In the genomic region with DNA sequence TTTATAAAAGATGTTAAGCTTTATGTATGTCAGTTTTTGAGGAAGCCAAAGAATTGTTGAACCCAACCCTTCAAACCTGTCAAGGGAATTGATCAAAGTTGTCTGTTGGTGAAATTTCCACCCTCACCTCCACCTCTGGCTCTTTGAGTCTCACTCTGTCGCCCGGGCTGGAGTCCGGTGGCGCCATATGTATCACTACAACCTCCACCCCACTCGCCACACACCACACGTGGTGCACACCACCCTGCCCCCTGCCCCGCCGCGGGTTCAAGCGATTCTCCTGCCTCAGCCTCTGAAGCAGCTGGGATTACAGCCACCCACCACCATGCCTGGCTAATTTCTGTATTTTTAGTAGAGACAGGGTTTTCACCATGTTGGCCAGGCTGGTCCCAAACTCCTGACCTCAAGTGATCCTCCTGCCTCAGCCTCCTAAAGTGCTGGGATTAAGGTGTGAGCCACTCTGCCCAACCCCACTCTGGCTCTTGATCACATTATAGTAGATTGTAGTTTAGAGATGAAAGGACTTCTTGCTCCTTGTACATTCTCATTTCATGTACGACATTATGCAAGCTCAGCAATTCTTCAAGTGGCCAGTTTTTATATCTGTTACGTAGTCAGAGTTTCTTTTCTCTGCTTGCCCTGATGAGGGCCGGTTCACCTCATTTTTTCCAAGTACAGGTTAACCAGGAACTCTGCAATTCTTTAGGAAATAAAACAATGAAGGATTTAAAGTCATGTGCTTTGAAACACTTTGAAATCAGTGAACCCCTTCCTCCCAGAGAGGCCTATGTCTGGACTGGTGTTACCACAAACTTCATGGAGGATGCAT, we compare ENCODE assay signal across 14 cellular contexts. TPM values are rescaled to one million over a fixed set of nuclear protein-coding genes. Genes with fewer than 3 reads are reported as not detected.
DNase-seq lines count a peak whose midpoint lies in the region; ATAC-seq, FAIRE-seq and TF ChIP-seq lines count a peak whose summit lies in the region.
"Had no signal": no experiment of that assay in that cellular context is flagged by ENCODE, and none has a peak within 500 bp of the region (broad histone marks: within the 10 kb centered on the region; RNA-seq: fewer than 3 reads in every experiment).

No MANE protein-coding gene starts in this region.

- no TSS peak for BruUV-seq in HepG2 (replicated peaks; lab: Mats Ljungman, UMichigan)

- TF ChIP-seq POLR2A in HepG2 (IDR thresholded peaks at IDR 0.05; ENCODE audit: insufficient read depth in 1 of 2, low read depth in 2 of 2, low read length in 2 of 2), result no peak
- no peak for TF ChIP-seq POLR2A in right lobe of liver (IDR thresholded peaks at IDR 0.05)

- H3K36me3 Mint-ChIP-seq in type B pancreatic cell, result peaks cover 38% of the 10 kb centered on the region
- H3K36me3 Mint-ChIP-seq: IgD-negative memory B cell had no signal

- no peak overlapping the region for H3K4me2 ChIP-seq in HepG2 (ENCODE audit: low read depth, low read length)

- TF ChIP-seq CTCF in HepG2 (CRISPR knock-in tag; IDR thresholded peaks at IDR 0.05) (no peak), right lobe of liver (IDR thresholded peaks at IDR 0.05) (no peak), fibroblast of villous mesenchyme (IDR thresholded peaks at IDR 0.05; ENCODE audit: insufficient read depth, low read depth, low read length) (no peak), type B pancreatic cell (conservative IDR thresholded peaks at IDR 0.05) (no peak)

- H2AFZ ChIP-seq in HepG2 (ENCODE audit: low read length), result no peak overlapping the region
- H2AFZ ChIP-seq: GM23248 had no signal

- H3K4me3 ChIP-seq in HepG2 (replicated peaks in 1 of 3; ENCODE audit: insufficient read depth in 1 of 3, low read depth in 2 of 3, low read length in 3 of 3) (no peak overlapping the region), right lobe of liver (no peak overlapping the region), HUES64 (ENCODE audit: low read length) (no peak overlapping the region), fibroblast of villous mesenchyme (ENCODE audit: low read depth, low read length) (no peak overlapping the region)
- H3K4me3 ChIP-seq: GM23248 had no signal

- H3K4me3 Mint-ChIP-seq in type B pancreatic cell, result peak overlapping the region; percentile 28
- H3K4me3 Mint-ChIP-seq: IgD-negative memory B cell had no signal

- H3K4me1 ChIP-seq in HepG2 (ENCODE audit: insufficient read depth, low read length), result peaks cover 30% of the 10 kb centered on the region
- H3K4me1 ChIP-seq in right lobe of liver, result peaks cover 0 to 33% (median 8%) of the 10 kb centered on the region in 4 donors
- H3K4me1 ChIP-seq in HUES64 (ENCODE audit: insufficient read depth, low read length), result peaks cover 66% of the 10 kb centered on the region

- H3K27me3 Mint-ChIP-seq in type B pancreatic cell, result peaks cover 13% of the 10 kb centered on the region

- TF ChIP-seq EP300 in HepG2 (IDR thresholded peaks at IDR 0.05; ENCODE audit: low read depth in 2 of 2, low read length in 2 of 2) (no peak), HepG2 (CRISPR knock-in tag; IDR thresholded peaks at IDR 0.05; ENCODE audit: borderline replicate concordance) (no peak)

- CTCF ChIA-PET in HepG2 (lab: Yijun Ruan, JAX; ENCODE audit: low intra/inter-chr PET ratio, low total read pairs), result no interaction called here

- POLR2A ChIA-PET in HepG2 (lab: Yijun Ruan, JAX), result no interaction called here

- in situ Hi-C loops in HepG2 (cut with HindIII; ENCODE audit: extremely low pct_ligation_motif_present, low pct_unique_long_range_greater_than_20kb), result no loop called here

- no peaks in the 10 kb centered on the region for H3K9me3 ChIP-seq in HepG2 (ENCODE audit: low read length)
- no peaks in the 10 kb centered on the region for H3K9me3 ChIP-seq in right lobe of liver
- no peaks in the 10 kb centered on the region for H3K9me3 ChIP-seq in HUES64 (ENCODE audit: insufficient read depth, low read depth, low read length)

- H3K9ac ChIP-seq in HepG2 (ENCODE audit: insufficient read depth, low read depth, low read length) (no peak overlapping the region), HUES64 (ENCODE audit: low read depth, low read length) (no peak overlapping the region)
- H3K9ac ChIP-seq: GM23248 had no signal

- intact Hi-C loops in HepG2 (cut with micrococcal nuclease; ENCODE audit: unreplicated experiment) (loop anchor here (10.0 kb wide), 1 partner anchor 50 kb away; no protein-coding TSS in a partner anchor), right lobe of liver (cut with DNase I) (no loop called here)

- peaks cover 28% of the 10 kb centered on the region for H3K79me2 ChIP-seq in HepG2 (ENCODE audit: insufficient read depth, low read length)

- DNase-seq in HepG2 (ENCODE audit: low spot score) (no peak), right lobe of liver (no peak), fibroblast of villous mesenchyme (ENCODE audit: low read depth) (peak; percentile 33), type B pancreatic cell (ENCODE audit: extremely low spot score, unreplicated experiment) (no peak), T1000 (lab: John Stamatoyannopoulos, UW) (no peak), Ammon's horn (ENCODE audit: low spot score) (no peak)
- DNase-seq: GDM1, GM23248, NCI-H146, NCI-H2081 treated with DMSO at 0.1 percent for 48 hours, NCI-H226 had no signal

- peaks cover 40% of the 10 kb centered on the region for H4K20me1 ChIP-seq in HepG2 (ENCODE audit: insufficient read depth, low read length)

- peaks cover 7 to 24% of the 10 kb centered on the region in 2 experiments for H3K36me3 ChIP-seq in HepG2 (replicated peaks in 1 of 2; ENCODE audit: control insufficient read depth in 1 of 2, insufficient read depth in 2 of 2, low read length in 2 of 2)
- peaks cover 0 to 11% (median 0%) of the 10 kb centered on the region in 4 donors for H3K36me3 ChIP-seq in right lobe of liver
- peaks cover 28% of the 10 kb centered on the region for H3K36me3 ChIP-seq in HUES64 (ENCODE audit: insufficient read depth, low read length)

- no peak for FAIRE-seq in HepG2 (lab: Jason Lieb, UNC)

- WGBS in HepG2 (ENCODE audit: low lambda C conversion rate), result 99% methylated on average over 13 of the region's 13 CpGs
- WGBS in right lobe of liver (ENCODE audit: insufficient coverage, low coverage, low lambda C conversion rate, missing lambda C conversion rate), result 92% methylated on average over 13 of the region's 13 CpGs
- 94% methylated on average over 13 of the region's 13 CpGs for WGBS in HUES64

- no peaks in the 10 kb centered on the region for H3K9me3 Mint-ChIP-seq in type B pancreatic cell

- no peak overlapping the region for H3K27ac ChIP-seq in HepG2 (ENCODE audit: extremely low read length, insufficient read depth, low read length)
- H3K27ac ChIP-seq in right lobe of liver, result no peak overlapping the region
- peak overlapping the region; percentile 45; the same call in 1 of the 2 replicates for H3K27ac ChIP-seq in HUES64 (ENCODE audit: low read depth, low read length)
- H3K27ac ChIP-seq: GM23248 had no signal

- H3K4me1 Mint-ChIP-seq in type B pancreatic cell (ENCODE audit: unreplicated experiment), result peaks cover 73% of the 10 kb centered on the region

- no peak for TF ChIP-seq RAD21 in HepG2 (CRISPR knock-in tag; IDR thresholded peaks at IDR 0.05)

- H3K27ac Mint-ChIP-seq in type B pancreatic cell, result peak overlapping the region; percentile 15
- H3K27ac Mint-ChIP-seq: IgD-negative memory B cell had no signal

- ATAC-seq in HepG2 (no peak), right lobe of liver (no peak), HG02870 (IDR thresholded peaks at IDR 0.05; ENCODE audit: unreplicated experiment) (no peak)

- H3K27me3 ChIP-seq in HepG2 (ENCODE audit: control insufficient read depth in 1 of 2, insufficient read depth in 2 of 2, low read length in 2 of 2) (no peaks in the 10 kb centered on the region; a peak in 1 of 5 replicates), right lobe of liver (no peaks in the 10 kb centered on the region), HUES64 (ENCODE audit: insufficient read depth, low read length) (peaks cover 6% of the 10 kb centered on the region; the same call in 1 of the 2 replicates)

TF ChIP-seq in HepG2, 621 proteins besides CTCF, POLR2A, EP300 and RAD21 (continues in another document):
- TF ChIP-seq AGO2 (optimal IDR thresholded peaks at IDR 0.05; ENCODE audit: low read depth, low read length) (peak; percentile 86), PAF1 (CRISPR knock-in tag; IDR thresholded peaks at IDR 0.05) (0 out of 2 replicates have a peak, but pooled peaks have one; percentile 55)

RNA-seq across cellular contexts. Expression of gene BAMBI, which starts 7.0 kb away (rescaled TPM):
- total RNA-seq in HepG2 (2016; rRNA removed; fragmentation: Illumina TruSeq; extraction: Trizol) (13.2 and 23.6 TPM in 2 replicates), right lobe of liver (10 to 100 TPM in 2 of 6 experiments, 1 to 10 TPM in 4; 2.4 to 22.4 (median 7.2) TPM), fibroblast of villous mesenchyme (25.9 and 62.8 TPM in 2 replicates), type B pancreatic cell (ENCODE audit: low replicate concordance) (36.9 and 57.3 TPM in 2 replicates)
- total RNA-seq in HepG2 (2016; cell fraction: cytosol; rRNA removed; fragmentation: Illumina TruSeq; extraction: Trizol; ENCODE audit: low read depth), result 5.9 and 7.5 TPM in 2 replicates
- total RNA-seq in HepG2 (2016; cell fraction: insoluble cytoplasmic fraction; rRNA removed; fragmentation: Illumina TruSeq; extraction: Trizol), result 13.9 and 23.0 TPM in 2 replicates
- 12.2 and 13.9 TPM in 2 replicates for total RNA-seq in HepG2 (2016; cell fraction: membrane; rRNA removed; fragmentation: Illumina TruSeq; extraction: Trizol)
- 26.5 and 27.4 TPM in 2 replicates for total RNA-seq in HepG2 (2016; cell fraction: nucleus; rRNA removed; fragmentation: Illumina TruSeq; extraction: Trizol)
- 12.0 and 12.9 TPM in 2 replicates for polyA plus RNA-seq in HepG2 (2011; rRNA removed)
- polyA plus RNA-seq in HepG2 (2011; cell fraction: cytosol; rRNA removed), result 11.4 and 12.6 TPM in 2 replicates
- polyA plus RNA-seq in HepG2 (2011; cell fraction: nucleus; rRNA removed), result 15.1 and 17.1 TPM in 2 replicates
- polyA plus RNA-seq in HepG2 (2012), result 14.8 and 39.0 TPM in 2 replicates
- polyA plus RNA-seq in HepG2 (2016; cell fraction: cytosol; fragmentation: Illumina TruSeq; extraction: Trizol; ENCODE audit: low read depth), result 3.1 and 4.6 TPM in 2 replicates
- polyA plus RNA-seq in HepG2 (2016; cell fraction: insoluble cytoplasmic fraction; fragmentation: Illumina TruSeq; extraction: Trizol; ENCODE audit: low read depth), result 11.2 and 12.5 TPM in 2 replicates
- 6.7 and 8.6 TPM in 2 replicates for polyA plus RNA-seq in HepG2 (2016; cell fraction: membrane; fragmentation: Illumina TruSeq; extraction: Trizol; ENCODE audit: low read depth)
- polyA plus RNA-seq in HepG2 (2016; cell fraction: nucleus; fragmentation: Illumina TruSeq; extraction: Trizol; ENCODE audit: insufficient read depth, low read depth), result 45.7 and 45.8 TPM in 2 replicates
- polyA minus RNA-seq in HepG2 (2011; rRNA and poly(A)+ RNA removed; ENCODE audit: low replicate concordance), result 2.5 and 6.7 TPM in 2 replicates
- 6.2 and 7.0 TPM in 2 replicates for polyA minus RNA-seq in HepG2 (2011; cell fraction: cytosol; rRNA and poly(A)+ RNA removed)
- 6.8 and 10.7 TPM in 2 replicates for polyA minus RNA-seq in HepG2 (2011; cell fraction: nucleus; rRNA and poly(A)+ RNA removed)
- polyA plus RNA-seq in HUES64 (2013, experiment 1 of 2), result 19.1 TPM
- polyA plus RNA-seq in HUES64 (2013, experiment 2 of 2), result 20.6 TPM
